In the genomic region with DNA sequence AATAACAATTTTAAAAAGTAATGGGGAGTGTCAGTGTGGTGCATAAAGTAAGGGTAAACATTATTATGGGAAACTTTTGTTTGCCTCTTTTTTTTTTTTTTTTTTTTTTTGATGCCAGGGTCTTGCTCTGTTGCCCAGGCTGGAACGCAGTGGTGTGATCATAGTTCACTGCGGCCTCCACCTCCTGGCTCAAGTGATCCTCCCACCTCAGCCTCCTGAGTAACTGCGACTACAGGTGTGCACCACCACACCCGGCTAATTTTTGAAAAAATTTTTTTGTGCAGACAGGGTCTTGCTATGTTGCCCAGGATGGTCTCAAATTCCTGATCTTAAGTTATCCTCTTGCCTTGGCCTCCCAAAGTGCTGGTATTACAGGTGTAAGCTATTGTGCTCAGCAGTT, we compare ENCODE assay signal across 2 cellular contexts.
TF ChIP-seq lines count a peak whose summit lies in the region.

No MANE protein-coding gene starts in this region.

TF ChIP-seq in HepG2, 621 proteins besides CTCF, POLR2A, EP300 and RAD21 (continued from another document):
- TF ChIP-seq ADNP (CRISPR knock-in tag; IDR thresholded peaks at IDR 0.05) (no peak), ZNF337 (CRISPR knock-in tag; IDR thresholded peaks at IDR 0.05; ENCODE audit: borderline replicate concordance, low read depth) (no peak), RFX1 (IDR thresholded peaks at IDR 0.05) (no peak), ATF7-NPFF (CRISPR knock-in tag; IDR thresholded peaks at IDR 0.05; ENCODE audit: low read depth) (no peak), ZNF121 (CRISPR knock-in tag; IDR thresholded peaks at IDR 0.05) (peak; percentile 51), SOX5 (CRISPR knock-in tag; IDR thresholded peaks at IDR 0.05; ENCODE audit: borderline replicate concordance) (no peak)
- TF ChIP-seq, protein P1, sequence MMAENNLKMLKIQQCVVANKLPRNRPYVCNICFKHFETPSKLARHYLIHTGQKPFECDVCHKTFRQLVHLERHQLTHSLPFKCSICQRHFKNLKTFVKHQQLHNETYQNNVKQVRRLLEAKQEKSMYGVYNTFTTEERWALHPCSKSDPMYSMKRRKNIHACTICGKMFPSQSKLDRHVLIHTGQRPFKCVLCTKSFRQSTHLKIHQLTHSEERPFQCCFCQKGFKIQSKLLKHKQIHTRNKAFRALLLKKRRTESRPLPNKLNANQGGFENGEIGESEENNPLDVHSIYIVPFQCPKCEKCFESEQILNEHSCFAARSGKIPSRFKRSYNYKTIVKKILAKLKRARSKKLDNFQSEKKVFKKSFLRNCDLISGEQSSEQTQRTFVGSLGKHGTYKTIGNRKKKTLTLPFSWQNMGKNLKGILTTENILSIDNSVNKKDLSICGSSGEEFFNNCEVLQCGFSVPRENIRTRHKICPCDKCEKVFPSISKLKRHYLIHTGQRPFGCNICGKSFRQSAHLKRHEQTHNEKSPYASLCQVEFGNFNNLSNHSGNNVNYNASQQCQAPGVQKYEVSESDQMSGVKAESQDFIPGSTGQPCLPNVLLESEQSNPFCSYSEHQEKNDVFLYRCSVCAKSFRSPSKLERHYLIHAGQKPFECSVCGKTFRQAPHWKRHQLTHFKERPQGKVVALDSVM (CRISPR knock-in tag; IDR thresholded peaks at IDR 0.05), result peak; percentile 50; the same call in 1 of the 2 replicates
- TF ChIP-seq, protein P2, sequence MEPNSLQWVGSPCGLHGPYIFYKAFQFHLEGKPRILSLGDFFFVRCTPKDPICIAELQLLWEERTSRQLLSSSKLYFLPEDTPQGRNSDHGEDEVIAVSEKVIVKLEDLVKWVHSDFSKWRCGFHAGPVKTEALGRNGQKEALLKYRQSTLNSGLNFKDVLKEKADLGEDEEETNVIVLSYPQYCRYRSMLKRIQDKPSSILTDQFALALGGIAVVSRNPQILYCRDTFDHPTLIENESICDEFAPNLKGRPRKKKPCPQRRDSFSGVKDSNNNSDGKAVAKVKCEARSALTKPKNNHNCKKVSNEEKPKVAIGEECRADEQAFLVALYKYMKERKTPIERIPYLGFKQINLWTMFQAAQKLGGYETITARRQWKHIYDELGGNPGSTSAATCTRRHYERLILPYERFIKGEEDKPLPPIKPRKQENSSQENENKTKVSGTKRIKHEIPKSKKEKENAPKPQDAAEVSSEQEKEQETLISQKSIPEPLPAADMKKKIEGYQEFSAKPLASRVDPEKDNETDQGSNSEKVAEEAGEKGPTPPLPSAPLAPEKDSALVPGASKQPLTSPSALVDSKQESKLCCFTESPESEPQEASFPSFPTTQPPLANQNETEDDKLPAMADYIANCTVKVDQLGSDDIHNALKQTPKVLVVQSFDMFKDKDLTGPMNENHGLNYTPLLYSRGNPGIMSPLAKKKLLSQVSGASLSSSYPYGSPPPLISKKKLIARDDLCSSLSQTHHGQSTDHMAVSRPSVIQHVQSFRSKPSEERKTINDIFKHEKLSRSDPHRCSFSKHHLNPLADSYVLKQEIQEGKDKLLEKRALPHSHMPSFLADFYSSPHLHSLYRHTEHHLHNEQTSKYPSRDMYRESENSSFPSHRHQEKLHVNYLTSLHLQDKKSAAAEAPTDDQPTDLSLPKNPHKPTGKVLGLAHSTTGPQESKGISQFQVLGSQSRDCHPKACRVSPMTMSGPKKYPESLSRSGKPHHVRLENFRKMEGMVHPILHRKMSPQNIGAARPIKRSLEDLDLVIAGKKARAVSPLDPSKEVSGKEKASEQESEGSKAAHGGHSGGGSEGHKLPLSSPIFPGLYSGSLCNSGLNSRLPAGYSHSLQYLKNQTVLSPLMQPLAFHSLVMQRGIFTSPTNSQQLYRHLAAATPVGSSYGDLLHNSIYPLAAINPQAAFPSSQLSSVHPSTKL (CRISPR knock-in tag; IDR thresholded peaks at IDR 0.05), result no peak

TF ChIP-seq in WTC11, 78 proteins besides CTCF, POLR2A, EP300 and RAD21:
- TF ChIP-seq, protein P3, sequence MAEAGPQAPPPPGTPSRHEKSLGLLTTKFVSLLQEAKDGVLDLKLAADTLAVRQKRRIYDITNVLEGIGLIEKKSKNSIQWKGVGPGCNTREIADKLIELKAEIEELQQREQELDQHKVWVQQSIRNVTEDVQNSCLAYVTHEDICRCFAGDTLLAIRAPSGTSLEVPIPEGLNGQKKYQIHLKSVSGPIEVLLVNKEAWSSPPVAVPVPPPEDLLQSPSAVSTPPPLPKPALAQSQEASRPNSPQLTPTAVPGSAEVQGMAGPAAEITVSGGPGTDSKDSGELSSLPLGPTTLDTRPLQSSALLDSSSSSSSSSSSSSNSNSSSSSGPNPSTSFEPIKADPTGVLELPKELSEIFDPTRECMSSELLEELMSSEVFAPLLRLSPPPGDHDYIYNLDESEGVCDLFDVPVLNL (CRISPR knock-in tag; IDR thresholded peaks at IDR 0.05; ENCODE audit: borderline replicate concordance, low read depth), result no peak
- TF ChIP-seq, protein P4, sequence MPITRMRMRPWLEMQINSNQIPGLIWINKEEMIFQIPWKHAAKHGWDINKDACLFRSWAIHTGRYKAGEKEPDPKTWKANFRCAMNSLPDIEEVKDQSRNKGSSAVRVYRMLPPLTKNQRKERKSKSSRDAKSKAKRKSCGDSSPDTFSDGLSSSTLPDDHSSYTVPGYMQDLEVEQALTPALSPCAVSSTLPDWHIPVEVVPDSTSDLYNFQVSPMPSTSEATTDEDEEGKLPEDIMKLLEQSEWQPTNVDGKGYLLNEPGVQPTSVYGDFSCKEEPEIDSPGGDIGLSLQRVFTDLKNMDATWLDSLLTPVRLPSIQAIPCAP (CRISPR knock-in tag; IDR thresholded peaks at IDR 0.05), result no peak
- TF ChIP-seq, protein P5, sequence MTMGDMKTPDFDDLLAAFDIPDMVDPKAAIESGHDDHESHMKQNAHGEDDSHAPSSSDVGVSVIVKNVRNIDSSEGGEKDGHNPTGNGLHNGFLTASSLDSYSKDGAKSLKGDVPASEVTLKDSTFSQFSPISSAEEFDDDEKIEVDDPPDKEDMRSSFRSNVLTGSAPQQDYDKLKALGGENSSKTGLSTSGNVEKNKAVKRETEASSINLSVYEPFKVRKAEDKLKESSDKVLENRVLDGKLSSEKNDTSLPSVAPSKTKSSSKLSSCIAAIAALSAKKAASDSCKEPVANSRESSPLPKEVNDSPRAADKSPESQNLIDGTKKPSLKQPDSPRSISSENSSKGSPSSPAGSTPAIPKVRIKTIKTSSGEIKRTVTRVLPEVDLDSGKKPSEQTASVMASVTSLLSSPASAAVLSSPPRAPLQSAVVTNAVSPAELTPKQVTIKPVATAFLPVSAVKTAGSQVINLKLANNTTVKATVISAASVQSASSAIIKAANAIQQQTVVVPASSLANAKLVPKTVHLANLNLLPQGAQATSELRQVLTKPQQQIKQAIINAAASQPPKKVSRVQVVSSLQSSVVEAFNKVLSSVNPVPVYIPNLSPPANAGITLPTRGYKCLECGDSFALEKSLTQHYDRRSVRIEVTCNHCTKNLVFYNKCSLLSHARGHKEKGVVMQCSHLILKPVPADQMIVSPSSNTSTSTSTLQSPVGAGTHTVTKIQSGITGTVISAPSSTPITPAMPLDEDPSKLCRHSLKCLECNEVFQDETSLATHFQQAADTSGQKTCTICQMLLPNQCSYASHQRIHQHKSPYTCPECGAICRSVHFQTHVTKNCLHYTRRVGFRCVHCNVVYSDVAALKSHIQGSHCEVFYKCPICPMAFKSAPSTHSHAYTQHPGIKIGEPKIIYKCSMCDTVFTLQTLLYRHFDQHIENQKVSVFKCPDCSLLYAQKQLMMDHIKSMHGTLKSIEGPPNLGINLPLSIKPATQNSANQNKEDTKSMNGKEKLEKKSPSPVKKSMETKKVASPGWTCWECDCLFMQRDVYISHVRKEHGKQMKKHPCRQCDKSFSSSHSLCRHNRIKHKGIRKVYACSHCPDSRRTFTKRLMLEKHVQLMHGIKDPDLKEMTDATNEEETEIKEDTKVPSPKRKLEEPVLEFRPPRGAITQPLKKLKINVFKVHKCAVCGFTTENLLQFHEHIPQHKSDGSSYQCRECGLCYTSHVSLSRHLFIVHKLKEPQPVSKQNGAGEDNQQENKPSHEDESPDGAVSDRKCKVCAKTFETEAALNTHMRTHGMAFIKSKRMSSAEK (CRISPR knock-in tag; IDR thresholded peaks at IDR 0.05; ENCODE audit: borderline replicate concordance), result no peak
- TF ChIP-seq RORB (CRISPR knock-in tag; IDR thresholded peaks at IDR 0.05) (no peak), ZNF121 (CRISPR knock-in tag; IDR thresholded peaks at IDR 0.05) (peak; percentile 56), TP53 (CRISPR knock-in tag; IDR thresholded peaks at IDR 0.05) (no peak)
- TF ChIP-seq, protein P6, sequence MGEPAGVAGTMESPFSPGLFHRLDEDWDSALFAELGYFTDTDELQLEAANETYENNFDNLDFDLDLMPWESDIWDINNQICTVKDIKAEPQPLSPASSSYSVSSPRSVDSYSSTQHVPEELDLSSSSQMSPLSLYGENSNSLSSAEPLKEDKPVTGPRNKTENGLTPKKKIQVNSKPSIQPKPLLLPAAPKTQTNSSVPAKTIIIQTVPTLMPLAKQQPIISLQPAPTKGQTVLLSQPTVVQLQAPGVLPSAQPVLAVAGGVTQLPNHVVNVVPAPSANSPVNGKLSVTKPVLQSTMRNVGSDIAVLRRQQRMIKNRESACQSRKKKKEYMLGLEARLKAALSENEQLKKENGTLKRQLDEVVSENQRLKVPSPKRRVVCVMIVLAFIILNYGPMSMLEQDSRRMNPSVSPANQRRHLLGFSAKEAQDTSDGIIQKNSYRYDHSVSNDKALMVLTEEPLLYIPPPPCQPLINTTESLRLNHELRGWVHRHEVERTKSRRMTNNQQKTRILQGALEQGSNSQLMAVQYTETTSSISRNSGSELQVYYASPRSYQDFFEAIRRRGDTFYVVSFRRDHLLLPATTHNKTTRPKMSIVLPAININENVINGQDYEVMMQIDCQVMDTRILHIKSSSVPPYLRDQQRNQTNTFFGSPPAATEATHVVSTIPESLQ (CRISPR knock-in tag; IDR thresholded peaks at IDR 0.05), result no peak
